In the genomic region with DNA sequence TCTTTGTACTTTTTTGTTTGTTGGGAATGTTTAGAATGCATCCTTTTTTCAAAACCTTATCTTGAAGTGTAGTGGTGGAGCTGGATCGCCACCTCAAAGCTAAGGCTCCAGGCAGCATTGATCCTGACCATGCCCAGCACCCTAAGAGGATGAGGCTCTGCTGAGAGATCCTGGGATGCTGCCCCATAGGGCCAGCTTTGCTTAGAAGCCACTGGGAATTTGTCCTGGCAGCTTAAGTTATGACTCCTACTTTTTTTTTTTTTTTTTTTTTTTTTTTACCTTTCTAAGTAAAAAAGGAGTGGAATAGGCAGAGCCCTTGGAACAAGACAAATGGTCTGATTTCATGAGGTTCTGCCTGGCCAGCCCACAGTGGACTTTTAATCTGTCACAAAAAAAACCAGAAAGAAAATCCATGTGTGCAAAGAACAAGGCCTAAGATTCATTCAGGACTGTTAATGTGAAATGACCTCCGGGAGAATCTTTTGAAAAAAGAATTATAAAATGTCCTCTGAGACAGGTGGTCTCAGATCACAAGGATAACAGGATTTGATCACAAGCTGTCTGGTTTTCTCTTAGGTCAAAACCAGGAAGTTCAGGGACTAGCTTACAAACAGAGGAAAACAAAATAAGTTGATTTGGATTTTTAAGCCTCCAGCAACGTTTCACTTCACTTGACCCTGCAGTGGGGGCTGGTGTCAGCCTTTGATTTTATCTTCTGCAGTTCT, we compare ENCODE assay signal across 8 cellular contexts. TPM values are rescaled to one million over a fixed set of nuclear protein-coding genes. Genes with fewer than 3 reads are reported as not detected.
DNase-seq lines count a peak whose midpoint lies in the region; ATAC-seq and TF ChIP-seq lines count a peak whose summit lies in the region.

No MANE protein-coding gene starts in this region.

- TF ChIP-seq CTCF in liver (IDR thresholded peaks at IDR 0.05; ENCODE audit: low read depth, low read length, missing input control), result no peak
- TF ChIP-seq CTCF in upper lobe of left lung (IDR thresholded peaks at IDR 0.05), result no peak

- no peak for ATAC-seq in activated T-cell treated with anti-CD3 and anti-CD28 coated beads, Interleukin-2, amount 50 U/mL, for 4 hours
- no peak for ATAC-seq in upper lobe of left lung (ENCODE audit: low FRiP score in 2 of 2)
- no peak for ATAC-seq in HG02678 (IDR thresholded peaks at IDR 0.05; ENCODE audit: unreplicated experiment)
- no peak for ATAC-seq in HG03469 (IDR thresholded peaks at IDR 0.05; ENCODE audit: unreplicated experiment)

- 71% methylated on average over 3 of the region's 3 CpGs for WGBS in liver
- WGBS in upper lobe of left lung, 2 donors, result 52 to 57% methylated on average over 3 of the region's 3 CpGs

- H3K36me3 Mint-ChIP-seq in activated T-cell treated with anti-CD3 and anti-CD28 coated beads, Interleukin-2, amount 50 U/mL, for 4 hours (ENCODE audit: insufficient read depth), result no peaks in the 10 kb centered on the region
- peaks cover 13% of the 10 kb centered on the region for H3K36me3 Mint-ChIP-seq in activated T-helper 1 cell treated with anti-CD3 and anti-CD28 coated beads, Interleukin-12 subunit alpha, Interleukin-12 subunit beta, Interleukin-2, Interleukin-4 antibody, amounts not matched to agents 30 ng/mL and 10 ng/mL and 1 ng/mL, durations not matched to agents 14 hours and 24 hours and 36 hours (ENCODE audit: low read depth)

- DNase-seq in activated T-cell treated with anti-CD3 and anti-CD28 coated beads, Interleukin-2, amount 50 U/mL, for 4 hours, result no peak
- DNase-seq in activated T-cell treated with anti-CD3 and anti-CD28 coated beads, Interleukin-2, amount 50 U/mL, for 48 hours, result no peak
- DNase-seq in activated T-helper 1 cell treated with anti-CD3 and anti-CD28 coated beads, Interleukin-12 subunit alpha, Interleukin-12 subunit beta, Interleukin-2, Interleukin-4 antibody, amounts not matched to agents 30 ng/mL and 10 ng/mL and 1 ng/mL, durations not matched to agents 14 hours and 24 hours and 36 hours (ENCODE audit: low spot score), result no peak
- DNase-seq in upper lobe of left lung (no peak), NCI-H526 treated with DMSO at 0.1 percent for 48 hours (lab: John Stamatoyannopoulos, UW) (no peak)

- no peak for TF ChIP-seq RAD21 in liver (IDR thresholded peaks at IDR 0.05)

- TF ChIP-seq EP300 in upper lobe of left lung (IDR thresholded peaks at IDR 0.05), result no peak

- H3K36me3 ChIP-seq in liver (ENCODE audit: control insufficient read depth in 4 of 4, insufficient read depth in 3 of 4, low read depth in 1 of 4, low read length in 3 of 4), result no peaks in the 10 kb centered on the region
- no peaks in the 10 kb centered on the region for H3K36me3 ChIP-seq in upper lobe of left lung

- H3K27me3 Mint-ChIP-seq in activated T-cell treated with anti-CD3 and anti-CD28 coated beads, Interleukin-2, amount 50 U/mL, for 4 hours (ENCODE audit: low read depth), result no peaks in the 10 kb centered on the region
- peaks cover 2% of the 10 kb centered on the region for H3K27me3 Mint-ChIP-seq in activated T-helper 1 cell treated with anti-CD3 and anti-CD28 coated beads, Interleukin-12 subunit alpha, Interleukin-12 subunit beta, Interleukin-2, Interleukin-4 antibody, amounts not matched to agents 30 ng/mL and 10 ng/mL and 1 ng/mL, durations not matched to agents 14 hours and 24 hours and 36 hours (ENCODE audit: insufficient read depth)

- H3K4me1 Mint-ChIP-seq in activated T-cell treated with anti-CD3 and anti-CD28 coated beads, Interleukin-2, amount 50 U/mL, for 4 hours (ENCODE audit: low read depth), result peaks cover 78% of the 10 kb centered on the region
- H3K4me1 Mint-ChIP-seq in activated T-helper 1 cell treated with anti-CD3 and anti-CD28 coated beads, Interleukin-12 subunit alpha, Interleukin-12 subunit beta, Interleukin-2, Interleukin-4 antibody, amounts not matched to agents 30 ng/mL and 10 ng/mL and 1 ng/mL, durations not matched to agents 14 hours and 24 hours and 36 hours (ENCODE audit: low read depth), result peaks cover 85% of the 10 kb centered on the region

- H3K27me3 ChIP-seq in liver (ENCODE audit: control insufficient read depth in 4 of 4, insufficient read depth in 4 of 4, low read length in 3 of 4) (no peaks in the 10 kb centered on the region), upper lobe of left lung (no peaks in the 10 kb centered on the region)

- peak overlapping the region; percentile 61 for H3K4me3 Mint-ChIP-seq in activated T-cell treated with anti-CD3 and anti-CD28 coated beads, Interleukin-2, amount 50 U/mL, for 4 hours
- H3K4me3 Mint-ChIP-seq in activated T-helper 1 cell treated with anti-CD3 and anti-CD28 coated beads, Interleukin-12 subunit alpha, Interleukin-12 subunit beta, Interleukin-2, Interleukin-4 antibody, amounts not matched to agents 30 ng/mL and 10 ng/mL and 1 ng/mL, durations not matched to agents 14 hours and 24 hours and 36 hours, result peak overlapping the region; percentile 50

- H3K9me3 Mint-ChIP-seq in activated T-cell treated with anti-CD3 and anti-CD28 coated beads, Interleukin-2, amount 50 U/mL, for 4 hours, result no peaks in the 10 kb centered on the region
- no peaks in the 10 kb centered on the region for H3K9me3 Mint-ChIP-seq in activated T-helper 1 cell treated with anti-CD3 and anti-CD28 coated beads, Interleukin-12 subunit alpha, Interleukin-12 subunit beta, Interleukin-2, Interleukin-4 antibody, amounts not matched to agents 30 ng/mL and 10 ng/mL and 1 ng/mL, durations not matched to agents 14 hours and 24 hours and 36 hours

- peak overlapping the region in 1 of 2 donors; percentile 33 for H3K9ac ChIP-seq in liver (ENCODE audit: low read depth in 1 of 2, low read length in 2 of 2)

- H3K4me3 ChIP-seq in liver (ENCODE audit: low read depth in 1 of 3, low read length in 3 of 3) (no peak overlapping the region), upper lobe of left lung (no peak overlapping the region)

- H3K27ac ChIP-seq in liver (ENCODE audit: low read depth in 1 of 2, low read length in 2 of 2), result peak overlapping the region; percentile 25 to 29
- peak overlapping the region; percentile 57 to 80 (median 66) for H3K27ac ChIP-seq in upper lobe of left lung

- H3K9me3 ChIP-seq in liver (ENCODE audit: control insufficient read depth in 4 of 4, low read length in 3 of 4) (no peaks in the 10 kb centered on the region), upper lobe of left lung (no peaks in the 10 kb centered on the region)

- peak overlapping the region; percentile 91 for H3K27ac Mint-ChIP-seq in activated T-helper 1 cell treated with anti-CD3 and anti-CD28 coated beads, Interleukin-12 subunit alpha, Interleukin-12 subunit beta, Interleukin-2, Interleukin-4 antibody, amounts not matched to agents 30 ng/mL and 10 ng/mL and 1 ng/mL, durations not matched to agents 14 hours and 24 hours and 36 hours

- H3K4me1 ChIP-seq in liver (ENCODE audit: control insufficient read depth in 4 of 4, insufficient read depth in 4 of 4, low read length in 3 of 4) (peaks cover 0 to 15% (median 4%) of the 10 kb centered on the region in 4 donors), upper lobe of left lung (peaks cover 44 to 60% (median 57%) of the 10 kb centered on the region in 4 donors)

- intact Hi-C loops in activated T-helper 1 cell treated with anti-CD3 and anti-CD28 coated beads, Interleukin-12 subunit alpha, Interleukin-12 subunit beta, Interleukin-2, Interleukin-4 antibody, amounts not matched to agents 30 ng/mL and 10 ng/mL and 1 ng/mL, durations not matched to agents 14 hours and 24 hours and 36 hours (cut with micrococcal nuclease), result loop anchor here (1.0 to 10.0 kb wide), 7 partner anchors 8 to 1699 kb away; a partner anchor contains a TSS

- no peak for TF ChIP-seq POLR2A in upper lobe of left lung (IDR thresholded peaks at IDR 0.05)

TF ChIP-seq in liver, 16 proteins besides CTCF, POLR2A, EP300 and RAD21:
- no peak for TF ChIP-seq HNF4A (conservative IDR thresholded peaks at IDR 0.05)
- no peak for TF ChIP-seq NR2F2 (IDR thresholded peaks at IDR 0.05)
- TF ChIP-seq, protein P1, sequence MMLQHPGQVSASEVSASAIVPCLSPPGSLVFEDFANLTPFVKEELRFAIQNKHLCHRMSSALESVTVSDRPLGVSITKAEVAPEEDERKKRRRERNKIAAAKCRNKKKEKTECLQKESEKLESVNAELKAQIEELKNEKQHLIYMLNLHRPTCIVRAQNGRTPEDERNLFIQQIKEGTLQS (IDR thresholded peaks at IDR 0.05), result no peak
- TF ChIP-seq JUND (IDR thresholded peaks at IDR 0.05), result no peak
- TF ChIP-seq FOXA1 (IDR thresholded peaks at IDR 0.05), result no peak
- no peak for TF ChIP-seq GABPA (IDR thresholded peaks at IDR 0.05 in 1 of 2, conservative IDR thresholded peaks at IDR 0.05 in 1 of 2)
- TF ChIP-seq RXRA (IDR thresholded peaks at IDR 0.05), result no peak
- no peak for TF ChIP-seq HNF4G (IDR thresholded peaks at IDR 0.05)
- no peak for TF ChIP-seq YY1 (IDR thresholded peaks at IDR 0.05)
- TF ChIP-seq SP1 (IDR thresholded peaks at IDR 0.05), result no peak

RNA-seq across cellular contexts. Expression of a gene that starts 26.0 kb away (rescaled TPM):
- 100 to 1,000 TPM; 169 to 182 (median 171) TPM for total RNA-seq in activated T-cell treated with anti-CD3 and anti-CD28 coated beads, Interleukin-2, amount 50 U/mL, for 4 hours
- 326 and 348 TPM in 2 replicates for total RNA-seq in activated T-helper 1 cell treated with anti-CD3 and anti-CD28 coated beads, Interleukin-12 subunit alpha, Interleukin-12 subunit beta, Interleukin-2, Interleukin-4 antibody, amounts not matched to agents 30 ng/mL and 10 ng/mL and 1 ng/mL, durations not matched to agents 14 hours and 24 hours and 36 hours
- total RNA-seq in liver (10 to 100 TPM; 14.2 to 31.4 TPM), upper lobe of left lung (100 to 1,000 TPM in 2 of 6 donors, 10 to 100 TPM in 4; 16.8 to 115 (median 82.6) TPM)
- 10 to 100 TPM; 23.1 to 28.6 TPM for polyA plus RNA-seq in liver
